Comparison of ENCODE assay signal across 12 cellular contexts in the genomic region with DNA sequence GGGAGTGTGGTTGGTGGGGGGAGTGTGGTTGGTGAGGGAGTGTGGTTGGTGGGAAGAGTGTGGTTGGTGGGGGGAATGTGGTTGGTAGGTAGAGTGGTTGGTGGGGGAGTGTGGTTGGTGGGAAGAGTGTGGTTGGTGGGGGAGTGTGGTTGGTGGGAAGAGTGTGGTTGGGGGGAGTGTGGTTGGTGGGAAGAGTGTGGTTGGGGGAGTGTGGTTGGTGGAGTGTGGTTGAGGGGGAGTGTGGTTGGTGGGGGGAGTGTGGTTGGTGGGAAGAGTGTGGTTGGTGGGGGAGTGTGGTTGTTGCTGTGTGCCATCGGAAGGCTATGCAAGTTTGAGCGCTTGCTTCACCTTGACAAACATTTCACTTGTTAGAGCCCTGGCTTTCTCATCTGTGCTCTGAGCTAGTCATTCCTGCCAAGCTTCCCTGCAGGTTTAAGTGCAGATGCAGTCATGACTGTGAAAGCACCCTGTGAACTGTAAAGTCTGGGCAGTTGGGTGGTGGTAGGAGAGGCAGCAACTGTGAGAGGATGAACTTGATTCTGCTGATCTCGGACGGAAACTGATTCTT. TPM values are rescaled to one million over a fixed set of nuclear protein-coding genes. Genes with fewer than 3 reads are reported as not detected.
DNase-seq lines count a peak whose midpoint lies in the region; ATAC-seq, FAIRE-seq and TF ChIP-seq lines count a peak whose summit lies in the region.
"Had no signal": no experiment of that assay in that cellular context is flagged by ENCODE, and none has a peak within 500 bp of the region (broad histone marks: within the 10 kb centered on the region; RNA-seq: fewer than 3 reads in every experiment).

No MANE protein-coding gene starts in this region.

- peaks cover 0 to 2% of the 10 kb centered on the region in 2 donors for H3K27me3 Mint-ChIP-seq in natural killer cell (ENCODE audit: low read depth in 2 of 2)
- peaks cover 0 to 3% of the 10 kb centered on the region in 2 donors for H3K27me3 Mint-ChIP-seq in natural killer cell treated with Interleukin-12 subunit alpha and Interleukin-12 subunit beta and Interleukin-15 and Interleukin-18, amount 100 ng/mL, for 72 hours
- no peaks in the 10 kb centered on the region for H3K27me3 Mint-ChIP-seq in type B pancreatic cell

- SMC1A ChIA-PET in GM12878 (lab: Charles Lee; ENCODE audit: uncharacterized antibody, unreplicated experiment): no interaction called here

- H3K4me3 ChIP-seq in GM12878: no peak overlapping the region
- no peak overlapping the region for H3K4me3 ChIP-seq in hepatocyte

- H3K36me3 Mint-ChIP-seq in natural killer cell: no peaks in the 10 kb centered on the region
- peaks cover 7% of the 10 kb centered on the region for H3K36me3 Mint-ChIP-seq in natural killer cell treated with Interleukin-12 subunit alpha and Interleukin-12 subunit beta and Interleukin-15 and Interleukin-18, amount 100 ng/mL, for 72 hours
- H3K36me3 Mint-ChIP-seq in type B pancreatic cell: peaks cover 25% of the 10 kb centered on the region

- no peak for FAIRE-seq in GM12878 (lab: Jason Lieb, UNC)

- TF ChIP-seq POLR2A in GM12878 (IDR thresholded peaks at IDR 0.05; ENCODE audit: low read depth, low read length): no peak

- no TSS peak for BruUV-seq in GM12878 (replicated peaks; lab: Mats Ljungman, UMichigan)

- no peaks in the 10 kb centered on the region for H3K4me1 ChIP-seq in GM12878 (ENCODE audit: control insufficient read depth, insufficient read depth, low read length)
- peaks cover 43% of the 10 kb centered on the region for H3K4me1 ChIP-seq in hepatocyte (ENCODE audit: insufficient read depth)

- peaks cover 41 to 58% of the 10 kb centered on the region in 2 donors for H3K4me1 Mint-ChIP-seq in natural killer cell
- H3K4me1 Mint-ChIP-seq in natural killer cell treated with Interleukin-12 subunit alpha and Interleukin-12 subunit beta and Interleukin-15 and Interleukin-18, amount 100 ng/mL, for 72 hours (ENCODE audit: low read depth in 2 of 2): peaks cover 30 to 40% of the 10 kb centered on the region in 2 donors
- H3K4me1 Mint-ChIP-seq in type B pancreatic cell (ENCODE audit: unreplicated experiment): peaks cover 62% of the 10 kb centered on the region

- POLR2A ChIA-PET in GM12878 (lab: Charles Lee): no interaction called here

- in situ Hi-C loops in GM12878 (cut with MboI): no loop called here

- peaks cover 1 to 3% of the 10 kb centered on the region in 2 experiments; a peak in 2 of 4 replicates for H3K36me3 ChIP-seq in GM12878 (ENCODE audit: control insufficient read depth in 2 of 2, insufficient read depth in 2 of 2, low read length in 1 of 2)
- no peaks in the 10 kb centered on the region for H3K36me3 ChIP-seq in hepatocyte (replicated peaks; ENCODE audit: insufficient read depth, low read depth)

- no peak overlapping the region for H3K4me2 ChIP-seq in GM12878 (ENCODE audit: control insufficient read depth, insufficient read depth)
- no peak overlapping the region for H3K4me2 ChIP-seq in hepatocyte

- CTCF ChIA-PET in GM12878 (lab: Yijun Ruan, JAX): no interaction called here

- ATAC-seq in natural killer cell (peak in 2 of 3 donors; percentile 32 to 42), GM12878 (no peak), HG03378 (IDR thresholded peaks at IDR 0.05; ENCODE audit: unreplicated experiment) (no peak), HG03039 (IDR thresholded peaks at IDR 0.05; ENCODE audit: unreplicated experiment) (no peak)
- ATAC-seq in natural killer cell treated with Interleukin-12 subunit alpha and Interleukin-12 subunit beta and Interleukin-15 and Interleukin-18, amount 100 ng/mL, for 72 hours: no peak
- ATAC-seq: Right ventricle myocardium inferior had no signal

- H3K27ac Mint-ChIP-seq in natural killer cell (peak overlapping the region; percentile 69 to 80), type B pancreatic cell (peak overlapping the region; percentile 97)
- H3K27ac Mint-ChIP-seq in natural killer cell treated with Interleukin-12 subunit alpha and Interleukin-12 subunit beta and Interleukin-15 and Interleukin-18, amount 100 ng/mL, for 72 hours: peak overlapping the region in 1 of 2 donors; percentile 50

- no peak for TF ChIP-seq RAD21 in GM12878 (IDR thresholded peaks at IDR 0.05; ENCODE audit: insufficient read depth, low read depth, low read length)

- intact Hi-C loops in natural killer cell (cut with micrococcal nuclease) (loop anchor here (5.0 kb wide), 1 partner anchor 329 kb away; no protein-coding TSS in a partner anchor), GM12878 (cut with micrococcal nuclease; ENCODE audit: unreplicated experiment) (no loop called here)

- peak; percentile 20 for DNase-seq in natural killer cell
- DNase-seq in natural killer cell treated with Interleukin-12 subunit alpha and Interleukin-12 subunit beta and Interleukin-15 and Interleukin-18, amount 100 ng/mL, for 72 hours (ENCODE audit: low spot score): no peak
- DNase-seq in GM12878 (ENCODE audit: low read depth, low spot score): no peak
- no peak for DNase-seq in hepatocyte (ENCODE audit: low spot score)
- DNase-seq in type B pancreatic cell (ENCODE audit: extremely low spot score, unreplicated experiment): no peak
- DNase-seq in NCI-H1930 (lab: John Stamatoyannopoulos, UW): no peak
- DNase-seq: AML-193, T1000 had no signal

- H3K79me2 ChIP-seq in GM12878 (ENCODE audit: control insufficient read depth, insufficient read depth, low read length) (no peaks in the 10 kb centered on the region; the same call in none of the 2 replicates), hepatocyte (peaks cover 56% of the 10 kb centered on the region)

- H3K9me2 ChIP-seq in hepatocyte (replicated peaks; ENCODE audit: insufficient read depth): no peaks in the 10 kb centered on the region

- H4K20me1 ChIP-seq in GM12878 (ENCODE audit: control insufficient read depth, insufficient read depth): peaks cover 2% of the 10 kb centered on the region; the same call in 1 of the 2 replicates
- H4K20me1 ChIP-seq in hepatocyte (ENCODE audit: insufficient read depth, poor library complexity, severe bottlenecking): peaks cover 11% of the 10 kb centered on the region

- no peak for TF ChIP-seq EP300 in GM12878 (IDR thresholded peaks at IDR 0.05; ENCODE audit: borderline replicate concordance in 1 of 2, control insufficient read depth in 1 of 2, low read depth in 2 of 2, low read length in 2 of 2)

- TF ChIP-seq CTCF in natural killer cell (IDR thresholded peaks at IDR 0.05) (no peak), GM12878 (IDR thresholded peaks at IDR 0.05 in 2 of 3, conservative IDR thresholded peaks at IDR 0.05 in 1 of 3; ENCODE audit: control insufficient read depth in 2 of 3, extremely low read depth in 1 of 3, insufficient read depth in 1 of 3, low read depth in 3 of 3, low read length in 3 of 3) (no peak), hepatocyte (IDR thresholded peaks at IDR 0.05; ENCODE audit: poor library complexity) (no peak), type B pancreatic cell (conservative IDR thresholded peaks at IDR 0.05) (no peak)

- peak overlapping the region; percentile 74 for H3K4me3 Mint-ChIP-seq in natural killer cell
- H3K4me3 Mint-ChIP-seq in natural killer cell treated with Interleukin-12 subunit alpha and Interleukin-12 subunit beta and Interleukin-15 and Interleukin-18, amount 100 ng/mL, for 72 hours: no peak overlapping the region
- H3K4me3 Mint-ChIP-seq in type B pancreatic cell: no peak overlapping the region
- H3K4me3 Mint-ChIP-seq: dendritic cell treated with granulocyte-macrophage colony-stimulating factor and Interleukin-4, amounts not matched to agents 40 ng/mL and 50 ng/mL, for 4 days had no signal

- H3K27ac ChIP-seq in GM12878 (ENCODE audit: control insufficient read depth, insufficient read depth) (no peak overlapping the region), hepatocyte (peak overlapping the region; percentile 78)

- H2AFZ ChIP-seq in GM12878 (ENCODE audit: control insufficient read depth, low read depth, low read length) (no peak overlapping the region), hepatocyte (no peak overlapping the region)

- H3K27me3 ChIP-seq in GM12878 (replicated peaks in 1 of 2; ENCODE audit: control insufficient read depth in 2 of 2, insufficient read depth in 2 of 2, low read length in 1 of 2): no peaks in the 10 kb centered on the region
- no peaks in the 10 kb centered on the region for H3K27me3 ChIP-seq in hepatocyte

- H3K9me3 Mint-ChIP-seq in natural killer cell: peaks cover 5% of the 10 kb centered on the region in 2 donors
- peaks cover 5% of the 10 kb centered on the region for H3K9me3 Mint-ChIP-seq in natural killer cell treated with Interleukin-12 subunit alpha and Interleukin-12 subunit beta and Interleukin-15 and Interleukin-18, amount 100 ng/mL, for 72 hours
- H3K9me3 Mint-ChIP-seq in type B pancreatic cell: no peaks in the 10 kb centered on the region
- H3K9me3 Mint-ChIP-seq: dendritic cell treated with granulocyte-macrophage colony-stimulating factor and Interleukin-4, amounts not matched to agents 40 ng/mL and 50 ng/mL, for 4 days had no signal

- no peaks in the 10 kb centered on the region for H3K9me3 ChIP-seq in GM12878 (replicated peaks; ENCODE audit: control insufficient read depth, insufficient read depth, low read length)
- H3K9me3 ChIP-seq in hepatocyte (ENCODE audit: low read depth): no peaks in the 10 kb centered on the region

- H3K9ac ChIP-seq in GM12878 (ENCODE audit: control insufficient read depth, insufficient read depth, low read length): no peak overlapping the region

- WGBS in GM12878 (ENCODE audit: insufficient coverage, insufficient replicate concordance, low lambda C conversion rate, missing lambda C conversion rate): 89% methylated on average over 4 of the region's 4 CpGs
- WGBS in hepatocyte (ENCODE audit: low lambda C conversion rate, missing lambda C conversion rate): 87% methylated on average over 4 of the region's 4 CpGs

- RAD21 ChIA-PET in GM12878 (lab: Charles Lee; ENCODE audit: unreplicated experiment): no interaction called here

RNA-seq across cellular contexts. Expression of a gene that starts 20.1 kb away (rescaled TPM):
- total RNA-seq in natural killer cell (100 to 1,000 TPM; 103 to 122 (median 110) TPM), GM12878 (2014; rRNA removed) (13.0 and 15.8 TPM in 2 replicates), GM12878 (2014; rRNA removed; fragmentation: Illumina TruSeq; extraction: Trizol) (11.7 and 12.0 TPM in 2 replicates), GM12878 (2021) (48.5 and 55.6 TPM in 2 replicates), hepatocyte (24.4 and 45.3 TPM in 2 replicates), type B pancreatic cell (ENCODE audit: low replicate concordance) (111 and 204 TPM in 2 replicates)
- 10 to 100 TPM; 72.4 to 98.2 TPM for total RNA-seq in natural killer cell treated with Interleukin-12 subunit alpha and Interleukin-12 subunit beta and Interleukin-15 and Interleukin-18, amount 100 ng/mL, for 72 hours
- 99.5 and 120 TPM in 2 replicates for total RNA-seq in GM12878 (2013; cell fraction: nucleolus; rRNA removed)
- 24.8 TPM for polyA plus RNA-seq in GM12878 (2011; ENCODE audit: low read depth)
- polyA plus RNA-seq in GM12878 (2011; rRNA removed) (15.2 and 31.2 TPM in 2 replicates), GM12878 (2014; fragmentation: Illumina TruSeq; extraction: Trizol) (19.8 and 22.4 TPM in 2 replicates), GM12878 (2014; fragmentation: Nextera tagmentation; extraction: Ambion mirVana) (under 1 TPM; 0.08 to 0.20 TPM), GM12878 (2014; rRNA removed) (31.6 and 38.1 TPM in 2 replicates), GM12878 (2016; fragmentation: Nextera tagmentation; extraction: Ambion mirVana) (10 to 100 TPM; 13.9 to 14.3 TPM), hepatocyte (39.7 and 49.4 TPM in 2 replicates)
- 17.4 and 22.8 TPM in 2 replicates for polyA plus RNA-seq in GM12878 (2011; cell fraction: cytosol; rRNA removed)
- 236 and 262 TPM in 2 replicates for polyA plus RNA-seq in GM12878 (2011; cell fraction: nucleus; rRNA removed)
- 58.2 and 68.4 TPM in 2 replicates for polyA plus RNA-seq in GM12878 (2012)
- 34.9 and 37.1 TPM in 2 replicates for polyA minus RNA-seq in GM12878 (2011; rRNA and poly(A)+ RNA removed)
- 12.6 and 16.6 TPM in 2 replicates for polyA minus RNA-seq in GM12878 (2011; cell fraction: cytosol; rRNA and poly(A)+ RNA removed)
- polyA minus RNA-seq in GM12878 (2011; cell fraction: nucleus; rRNA and poly(A)+ RNA removed): 29.5 and 36.9 TPM in 2 replicates

RNA-seq across cellular contexts. Expression of a gene that starts 46.1 kb away (rescaled TPM):
- 10 to 100 TPM; 24.4 to 30.2 (median 27.5) TPM for total RNA-seq in natural killer cell
- total RNA-seq in natural killer cell treated with Interleukin-12 subunit alpha and Interleukin-12 subunit beta and Interleukin-15 and Interleukin-18, amount 100 ng/mL, for 72 hours: 1 to 10 TPM; 1.3 to 2.3 TPM
- 0.31 TPM in 1 of 2 replicates, not detected in the other for total RNA-seq in GM12878 (2013; cell fraction: nucleolus; rRNA removed)
- total RNA-seq in GM12878 (2014; rRNA removed): 0.23 and 0.33 TPM in 2 replicates
- total RNA-seq in GM12878 (2014; rRNA removed; fragmentation: Illumina TruSeq; extraction: Trizol): 0.18 TPM in 1 of 2 replicates, not detected in the other
- total RNA-seq in GM12878 (2021): 0.16 and 0.46 TPM in 2 replicates
- polyA plus RNA-seq in GM12878 (2011; ENCODE audit: low read depth): 0.28 TPM
- 0.05 TPM in 1 of 2 replicates, not detected in the other for polyA plus RNA-seq in GM12878 (2011; rRNA removed)
- polyA plus RNA-seq in GM12878 (2011; cell fraction: cytosol; rRNA removed): 0.02 and 0.03 TPM in 2 replicates
- 0.15 and 0.51 TPM in 2 replicates for polyA plus RNA-seq in GM12878 (2011; cell fraction: nucleus; rRNA removed)
- polyA plus RNA-seq in GM12878 (2012): 0.48 and 0.53 TPM in 2 replicates
- polyA plus RNA-seq in GM12878 (2014; fragmentation: Illumina TruSeq; extraction: Trizol): 0.09 TPM in 1 of 2 replicates, not detected in the other
- not detected for polyA plus RNA-seq in GM12878 (2014; fragmentation: Nextera tagmentation; extraction: Ambion mirVana)
- polyA plus RNA-seq in GM12878 (2014; rRNA removed): 0.18 TPM in 1 of 2 replicates, not detected in the other
- under 1 TPM; 0.07 to 0.11 TPM for polyA plus RNA-seq in GM12878 (2016; fragmentation: Nextera tagmentation; extraction: Ambion mirVana)
- 0.05 TPM in 1 of 2 replicates, not detected in the other for polyA minus RNA-seq in GM12878 (2011; rRNA and poly(A)+ RNA removed)
- not detected in 2 replicates for polyA minus RNA-seq in GM12878 (2011; cell fraction: cytosol; rRNA and poly(A)+ RNA removed)
- 0.73 and 1.1 TPM in 2 replicates for polyA minus RNA-seq in GM12878 (2011; cell fraction: nucleus; rRNA and poly(A)+ RNA removed)
- 7.4 and 9.1 TPM in 2 replicates for total RNA-seq in hepatocyte
- polyA plus RNA-seq in hepatocyte: 8.8 and 14.1 TPM in 2 replicates
- total RNA-seq in type B pancreatic cell (ENCODE audit: low replicate concordance): 4.4 and 9.3 TPM in 2 replicates

RNA-seq across cellular contexts. Expression of a gene that starts 46.3 kb away (rescaled TPM):
- total RNA-seq in natural killer cell (10 to 100 TPM; 20.8 to 22.7 (median 21.3) TPM), GM12878 (2014; rRNA removed) (9.4 and 12.2 TPM in 2 replicates), GM12878 (2014; rRNA removed; fragmentation: Illumina TruSeq; extraction: Trizol) (7.3 and 8.1 TPM in 2 replicates), GM12878 (2021) (12.9 and 15.2 TPM in 2 replicates), hepatocyte (13.9 and 25.2 TPM in 2 replicates), type B pancreatic cell (ENCODE audit: low replicate concordance) (58.7 and 69.3 TPM in 2 replicates)
- total RNA-seq in natural killer cell treated with Interleukin-12 subunit alpha and Interleukin-12 subunit beta and Interleukin-15 and Interleukin-18, amount 100 ng/mL, for 72 hours: 10 to 100 TPM; 38.4 to 46.9 TPM
- total RNA-seq in GM12878 (2013; cell fraction: nucleolus; rRNA removed): 15.7 and 17.6 TPM in 2 replicates
- polyA plus RNA-seq in GM12878 (2011; ENCODE audit: low read depth): 3.8 TPM
- polyA plus RNA-seq in GM12878 (2011; rRNA removed) (4.4 and 7.7 TPM in 2 replicates), GM12878 (2014; fragmentation: Illumina TruSeq; extraction: Trizol) (5.1 and 6.8 TPM in 2 replicates), GM12878 (2014; fragmentation: Nextera tagmentation; extraction: Ambion mirVana) (under 1 TPM; 0.71 to 0.73 TPM), GM12878 (2014; rRNA removed) (13.9 and 16.5 TPM in 2 replicates), GM12878 (2016; fragmentation: Nextera tagmentation; extraction: Ambion mirVana) (1 to 10 TPM; 4.8 to 5.3 TPM), hepatocyte (21.8 and 27.3 TPM in 2 replicates)
- polyA plus RNA-seq in GM12878 (2011; cell fraction: cytosol; rRNA removed): 7.0 and 8.7 TPM in 2 replicates
- polyA plus RNA-seq in GM12878 (2011; cell fraction: nucleus; rRNA removed): 37.9 and 42.8 TPM in 2 replicates
- 11.6 TPM in 2 replicates for polyA plus RNA-seq in GM12878 (2012)
- 6.2 and 11.5 TPM in 2 replicates for polyA minus RNA-seq in GM12878 (2011; rRNA and poly(A)+ RNA removed)
- polyA minus RNA-seq in GM12878 (2011; cell fraction: cytosol; rRNA and poly(A)+ RNA removed): 1.6 and 2.8 TPM in 2 replicates
- polyA minus RNA-seq in GM12878 (2011; cell fraction: nucleus; rRNA and poly(A)+ RNA removed): 8.7 and 10.6 TPM in 2 replicates

RNA-seq across cellular contexts. Expression of a gene that starts 49.6 kb away (rescaled TPM):
- total RNA-seq in natural killer cell: 10 to 100 TPM; 11.8 to 17.9 (median 11.8) TPM
- 1 to 10 TPM; 3.9 to 7.6 TPM for total RNA-seq in natural killer cell treated with Interleukin-12 subunit alpha and Interleukin-12 subunit beta and Interleukin-15 and Interleukin-18, amount 100 ng/mL, for 72 hours
- 0.33 TPM in 1 of 2 replicates, not detected in the other for total RNA-seq in GM12878 (2013; cell fraction: nucleolus; rRNA removed)
- total RNA-seq in GM12878 (2014; rRNA removed): 0.11 TPM in 1 of 2 replicates, not detected in the other
- total RNA-seq in GM12878 (2014; rRNA removed; fragmentation: Illumina TruSeq; extraction: Trizol): not detected in 2 replicates
- total RNA-seq in GM12878 (2021): 0.08 and 0.10 TPM in 2 replicates
- 0.10 TPM for polyA plus RNA-seq in GM12878 (2011; ENCODE audit: low read depth)
- polyA plus RNA-seq in GM12878 (2011; rRNA removed): 0.05 TPM in 1 of 2 replicates, not detected in the other
- 0.03 TPM in 1 of 2 replicates, not detected in the other for polyA plus RNA-seq in GM12878 (2011; cell fraction: cytosol; rRNA removed)
- polyA plus RNA-seq in GM12878 (2011; cell fraction: nucleus; rRNA removed): 0.45 and 0.61 TPM in 2 replicates
- 0.10 and 0.15 TPM in 2 replicates for polyA plus RNA-seq in GM12878 (2012)
- polyA plus RNA-seq in GM12878 (2014; fragmentation: Illumina TruSeq; extraction: Trizol): not detected in 2 replicates
- polyA plus RNA-seq in GM12878 (2014; fragmentation: Nextera tagmentation; extraction: Ambion mirVana): under 1 TPM in 1 of 2 experiments, not detected in 1; 0.05 TPM
- polyA plus RNA-seq in GM12878 (2014; rRNA removed): 0.22 TPM in 1 of 2 replicates, not detected in the other
- polyA plus RNA-seq in GM12878 (2016; fragmentation: Nextera tagmentation; extraction: Ambion mirVana): not detected
- not detected in 2 replicates for polyA minus RNA-seq in GM12878 (2011; rRNA and poly(A)+ RNA removed)
- polyA minus RNA-seq in GM12878 (2011; cell fraction: cytosol; rRNA and poly(A)+ RNA removed): not detected in 2 replicates
- polyA minus RNA-seq in GM12878 (2011; cell fraction: nucleus; rRNA and poly(A)+ RNA removed): not detected in 2 replicates
- total RNA-seq in hepatocyte: 0.60 and 1.0 TPM in 2 replicates
- polyA plus RNA-seq in hepatocyte: 0.83 and 1.2 TPM in 2 replicates
- 0.27 and 0.52 TPM in 2 replicates for total RNA-seq in type B pancreatic cell (ENCODE audit: low replicate concordance)

Comparison
In these comparisons a context has a peak if more than half of its experiments do, and no peak if none do; other contexts are left out.
1. ATAC-seq: peak in natural killer cell (2 of 3); none in natural killer cell treated with Interleukin-12 subunit alpha and Interleukin-12 subunit beta and Interleukin-15 and Interleukin-18, amount 100 ng/mL, for 72 hours (0 of 2), GM12878 (single experiment), HG03378 (single experiment) and HG03039 (single experiment).